Comparison of ENCODE assay signal across 8 cellular contexts in the genomic region with DNA sequence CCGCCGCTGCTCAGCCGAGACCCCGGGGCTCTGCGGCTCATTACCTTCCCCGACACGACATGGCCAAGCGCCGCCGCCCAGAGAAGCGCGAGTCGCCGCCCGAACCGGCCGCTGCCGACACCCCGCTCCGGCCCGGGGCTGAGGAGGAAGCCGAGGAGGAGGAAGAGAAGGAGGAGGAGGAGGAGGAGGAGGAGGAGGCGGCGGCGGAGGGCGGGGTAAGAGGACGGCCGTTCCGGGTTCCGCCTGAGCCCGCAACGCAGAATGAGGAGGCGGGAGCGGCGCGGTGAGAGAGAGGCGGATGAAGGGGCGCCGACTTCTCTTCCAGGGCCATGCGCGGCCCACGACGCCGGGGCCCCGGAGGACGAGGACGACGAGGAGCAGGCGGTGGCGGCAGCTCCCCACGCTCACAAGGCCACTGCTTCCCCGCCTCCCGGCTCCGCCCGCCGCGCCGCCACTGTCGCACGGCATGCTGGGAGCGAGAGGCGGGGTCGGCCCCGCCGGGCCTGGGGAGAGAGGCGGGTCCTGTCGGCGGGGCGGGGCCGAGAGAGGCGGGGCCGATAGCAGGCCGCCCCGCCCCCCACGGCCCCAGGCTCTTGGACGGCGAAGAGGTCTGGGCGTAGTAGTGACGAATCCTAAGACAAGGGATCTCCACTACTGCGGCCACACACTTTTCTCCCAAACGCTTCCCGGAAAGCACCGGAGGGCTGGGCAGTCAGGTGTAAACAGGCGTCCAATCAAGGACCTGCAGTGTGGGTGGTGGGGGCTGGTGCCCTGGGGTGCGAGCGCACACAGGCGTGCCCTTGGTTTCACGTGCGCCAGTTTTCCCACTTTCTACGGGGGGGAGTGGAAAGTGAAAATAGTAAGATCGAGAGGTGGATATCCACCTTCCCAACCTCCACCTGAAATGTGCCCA.
DNase-seq lines count a peak whose midpoint lies in the region; ATAC-seq, FAIRE-seq and TF ChIP-seq lines count a peak whose summit lies in the region.
"Not testable (repeated sequence)": the region's sequence is repeated elsewhere in the genome, so short reads cannot be mapped to it uniquely, and the experiment has no call there.

No MANE protein-coding gene starts in this region.

- H3K9ac ChIP-seq in astrocyte (ENCODE audit: low read length) (peak overlapping the region; percentile 83), rectal smooth muscle tissue (ENCODE audit: low read length) (peak overlapping the region; percentile 49)

- H3K9me3 Mint-ChIP-seq in astrocyte (ENCODE audit: unreplicated experiment) = not testable (repeated sequence)

- H3K4me3 Mint-ChIP-seq in astrocyte (ENCODE audit: unreplicated experiment) = peak overlapping the region; percentile 83

- DNase-seq in NCI-H1930 (lab: John Stamatoyannopoulos, UW) (peak; percentile 74 to 89), T1000 (lab: John Stamatoyannopoulos, UW) (peak; percentile 92), astrocyte (ENCODE audit: low read depth) (peak; percentile 84), hepatocyte (ENCODE audit: low spot score) (peak; percentile 93), uterus (peak; percentile 90 to 92)

- H3K9me3 ChIP-seq in astrocyte (ENCODE audit: insufficient read depth, low read depth, low read length); hepatocyte (ENCODE audit: low read depth); uterus: not testable (repeated sequence)

- not testable (repeated sequence) for H3K36me3 ChIP-seq in astrocyte (ENCODE audit: insufficient read depth, low read length); hepatocyte (replicated peaks; ENCODE audit: insufficient read depth, low read depth); rectal smooth muscle tissue (ENCODE audit: control insufficient read depth, insufficient read depth, low read length); uterus

- H2AFZ ChIP-seq in astrocyte (ENCODE audit: low read depth, low read length) = peak overlapping the region; percentile 41
- H2AFZ ChIP-seq in hepatocyte = peak overlapping the region; percentile 60

- TF ChIP-seq POLR2A in GM15510 (IDR thresholded peaks at IDR 0.05; ENCODE audit: borderline replicate concordance, extremely low read depth, insufficient read length) (peak; percentile 59), uterus (IDR thresholded peaks at IDR 0.05) (peak; percentile 60 to 87)

- not testable (repeated sequence) for TF ChIP-seq CTCF in astrocyte (IDR thresholded peaks at IDR 0.05; ENCODE audit: insufficient read depth, low read depth, low read length); hepatocyte (IDR thresholded peaks at IDR 0.05; ENCODE audit: poor library complexity)
- TF ChIP-seq CTCF in uterus (IDR thresholded peaks at IDR 0.05) = peak in 2 of 4 experiments; percentile 13

- H3K4me3 ChIP-seq in astrocyte (ENCODE audit: insufficient read depth, low read depth, low read length) (peak overlapping the region; percentile 59), hepatocyte (peak overlapping the region; percentile 45), rectal smooth muscle tissue (ENCODE audit: low read length) (peak overlapping the region; percentile 73), uterus (peak overlapping the region; percentile 57 to 70)

- H3K27ac ChIP-seq in astrocyte (ENCODE audit: low read depth, low read length) (peak overlapping the region; percentile 56), hepatocyte (peak overlapping the region; percentile 95), rectal smooth muscle tissue (ENCODE audit: low read depth, low read length) (peak overlapping the region; percentile 90), uterus (peak overlapping the region; percentile 88 to 92)

- H3K9me2 ChIP-seq in hepatocyte (replicated peaks; ENCODE audit: insufficient read depth) = not testable (repeated sequence)

- H3K4me2 ChIP-seq in astrocyte (ENCODE audit: low read length) (peak overlapping the region; percentile 85), hepatocyte (peak overlapping the region; percentile 73)

- not testable (repeated sequence) for H3K36me3 Mint-ChIP-seq in astrocyte (ENCODE audit: low read depth, unreplicated experiment)

- WGBS in hepatocyte (ENCODE audit: low lambda C conversion rate, missing lambda C conversion rate) = 4% methylated on average over 39 of the region's 91 CpGs

- H4K20me1 ChIP-seq in astrocyte (ENCODE audit: insufficient read depth, low read length) = not testable (repeated sequence)
- H4K20me1 ChIP-seq in hepatocyte (ENCODE audit: insufficient read depth, poor library complexity, severe bottlenecking) = peaks cover 26% of the 10 kb centered on the region

- not testable (repeated sequence) for FAIRE-seq in astrocyte (lab: Jason Lieb, UNC)

- H3K27me3 ChIP-seq in astrocyte (ENCODE audit: insufficient read depth, low read length); hepatocyte; rectal smooth muscle tissue (ENCODE audit: control insufficient read depth, insufficient read depth, low read length); uterus: not testable (repeated sequence)

- peak overlapping the region; percentile 34 for H3K27ac Mint-ChIP-seq in astrocyte (ENCODE audit: unreplicated experiment)

- H3K4me1 Mint-ChIP-seq in astrocyte (ENCODE audit: low read depth, unreplicated experiment) = not testable (repeated sequence)

- not testable (repeated sequence) for H3K27me3 Mint-ChIP-seq in astrocyte (ENCODE audit: low read depth, unreplicated experiment)

- intact Hi-C loops in uterus (cut with DNase I; ENCODE audit: low total_unique reads) = not testable (repeated sequence)

- H3K79me2 ChIP-seq in astrocyte (ENCODE audit: insufficient read depth, low read length) (peaks cover 43% of the 10 kb centered on the region), hepatocyte (peaks cover 39% of the 10 kb centered on the region)

- not testable (repeated sequence) for H3K4me1 ChIP-seq in astrocyte (ENCODE audit: insufficient read depth, low read length); rectal smooth muscle tissue (ENCODE audit: control insufficient read depth, insufficient read depth, low read length); uterus
- H3K4me1 ChIP-seq in hepatocyte (ENCODE audit: insufficient read depth) = peaks cover 15% of the 10 kb centered on the region

- ATAC-seq in HG02885 (IDR thresholded peaks at IDR 0.05; ENCODE audit: poor library complexity, unreplicated experiment) = peak; percentile 83

Comparison
In these comparisons a context has a peak if more than half of its experiments do, and no peak if none do; other contexts are left out.
1. Peak in every context shown above with its lines: DNase-seq, ATAC-seq, H3K4me3 ChIP-seq and H3K27ac ChIP-seq.